In the genomic region with DNA sequence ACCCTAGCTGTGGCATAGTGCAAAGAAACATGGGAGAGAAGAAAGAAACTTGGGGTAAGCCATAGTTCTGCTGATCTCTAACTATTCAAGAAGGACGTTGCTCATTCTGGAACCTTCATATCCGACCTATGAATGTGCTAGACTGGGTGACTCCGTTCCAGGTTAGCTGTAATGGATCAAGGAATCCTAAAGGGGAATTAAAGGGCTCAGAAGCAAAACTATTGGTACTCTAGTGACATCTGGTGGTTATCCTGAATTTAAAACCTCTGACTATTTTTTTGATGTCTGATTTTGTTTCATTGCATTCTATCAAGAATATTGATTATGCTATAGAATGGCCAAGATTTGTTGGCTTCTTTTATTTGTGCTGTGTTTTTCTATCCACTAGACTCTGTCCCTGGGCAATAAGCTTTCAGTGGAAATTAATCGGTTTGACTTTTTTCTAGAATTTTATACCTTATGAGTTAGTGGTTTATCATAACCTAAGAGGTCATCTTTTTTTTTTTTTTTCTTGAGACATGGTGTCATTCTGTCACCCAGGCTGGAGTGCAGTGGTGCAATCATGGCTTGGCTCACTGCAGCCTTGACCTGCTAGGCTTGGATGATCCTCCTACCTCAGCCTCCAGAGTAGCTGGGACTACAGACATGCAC, we compare ENCODE assay signal across 1 cellular context.
A peak's percentile ranks its signal among the peaks of the same experiment; 100 is the strongest.
TF ChIP-seq lines count a peak whose summit lies in the region.

No MANE protein-coding gene starts in this region.

TF ChIP-seq in K562, 482 proteins besides CTCF, POLR2A, EP300 and RAD21 (continues in another document):
- TF ChIP-seq PATZ1 (CRISPR knock-in tag; IDR thresholded peaks at IDR 0.05; ENCODE audit: borderline replicate concordance) (no peak), SP2 (IDR thresholded peaks at IDR 0.05; ENCODE audit: extremely low read depth, low read depth, low read length, poor library complexity, severe bottlenecking) (no peak), PRPF4 (IDR thresholded peaks at IDR 0.05; ENCODE audit: insufficient read depth, low read depth, low read length, poor library complexity, severe bottlenecking) (no peak), ZNF318 (IDR thresholded peaks at IDR 0.05; ENCODE audit: borderline replicate concordance in 1 of 2, low read depth in 1 of 2) (no peak), BRD4 (IDR thresholded peaks at IDR 0.05) (no peak), ILF3 (IDR thresholded peaks at IDR 0.05; ENCODE audit: borderline replicate concordance) (no peak), RFX7 (CRISPR knock-in tag; IDR thresholded peaks at IDR 0.05) (no peak), ZNF431 (CRISPR knock-in tag; IDR thresholded peaks at IDR 0.05) (no peak), FOXA3 (CRISPR knock-in tag; conservative IDR thresholded peaks at IDR 0.05 in 1 of 2, IDR thresholded peaks at IDR 0.05 in 1 of 2) (no peak), ZNF384 (IDR thresholded peaks at IDR 0.05; ENCODE audit: low read depth, low read length) (0 out of 2 replicates have a peak, but pooled peaks have one; percentile 34), POLR3G (IDR thresholded peaks at IDR 0.05; ENCODE audit: extremely low read depth, insufficient read length, insufficient replicate concordance) (no peak), MXI1 (IDR thresholded peaks at IDR 0.05; ENCODE audit: low read depth, low read length) (no peak), E2F1 (CRISPR knock-in tag; IDR thresholded peaks at IDR 0.05) (no peak), ARID3B (CRISPR knock-in tag; IDR thresholded peaks at IDR 0.05; ENCODE audit: borderline replicate concordance) (no peak), TBL1XR1 (IDR thresholded peaks at IDR 0.05; ENCODE audit: low read length in 2 of 2) (no peak), ZNF354B (CRISPR knock-in tag; IDR thresholded peaks at IDR 0.05) (no peak), ZNF121 (CRISPR knock-in tag; conservative IDR thresholded peaks at IDR 0.05) (no peak), RBM25 (IDR thresholded peaks at IDR 0.05; ENCODE audit: low read depth, low read length, severe bottlenecking) (no peak), ARID2 (IDR thresholded peaks at IDR 0.05) (peak; percentile 52; the same call in 1 of the 2 replicates), HDAC8 (tag; IDR thresholded peaks at IDR 0.05) (no peak), SREBF2 (CRISPR knock-in tag; IDR thresholded peaks at IDR 0.05) (no peak), CUX1 (CRISPR knock-in tag; IDR thresholded peaks at IDR 0.05) (peak; percentile 50; the same call in 1 of the 2 replicates), PCBP1 (IDR thresholded peaks at IDR 0.05; ENCODE audit: low read depth, low read length, poor library complexity, severe bottlenecking) (no peak)
- TF ChIP-seq, protein P1, sequence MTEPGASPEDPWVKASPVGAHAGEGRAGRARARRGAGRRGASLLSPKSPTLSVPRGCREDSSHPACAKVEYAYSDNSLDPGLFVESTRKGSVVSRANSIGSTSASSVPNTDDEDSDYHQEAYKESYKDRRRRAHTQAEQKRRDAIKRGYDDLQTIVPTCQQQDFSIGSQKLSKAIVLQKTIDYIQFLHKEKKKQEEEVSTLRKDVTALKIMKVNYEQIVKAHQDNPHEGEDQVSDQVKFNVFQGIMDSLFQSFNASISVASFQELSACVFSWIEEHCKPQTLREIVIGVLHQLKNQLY (CRISPR knock-in tag; conservative IDR thresholded peaks at IDR 0.05): no peak
- TF ChIP-seq, protein P2, sequence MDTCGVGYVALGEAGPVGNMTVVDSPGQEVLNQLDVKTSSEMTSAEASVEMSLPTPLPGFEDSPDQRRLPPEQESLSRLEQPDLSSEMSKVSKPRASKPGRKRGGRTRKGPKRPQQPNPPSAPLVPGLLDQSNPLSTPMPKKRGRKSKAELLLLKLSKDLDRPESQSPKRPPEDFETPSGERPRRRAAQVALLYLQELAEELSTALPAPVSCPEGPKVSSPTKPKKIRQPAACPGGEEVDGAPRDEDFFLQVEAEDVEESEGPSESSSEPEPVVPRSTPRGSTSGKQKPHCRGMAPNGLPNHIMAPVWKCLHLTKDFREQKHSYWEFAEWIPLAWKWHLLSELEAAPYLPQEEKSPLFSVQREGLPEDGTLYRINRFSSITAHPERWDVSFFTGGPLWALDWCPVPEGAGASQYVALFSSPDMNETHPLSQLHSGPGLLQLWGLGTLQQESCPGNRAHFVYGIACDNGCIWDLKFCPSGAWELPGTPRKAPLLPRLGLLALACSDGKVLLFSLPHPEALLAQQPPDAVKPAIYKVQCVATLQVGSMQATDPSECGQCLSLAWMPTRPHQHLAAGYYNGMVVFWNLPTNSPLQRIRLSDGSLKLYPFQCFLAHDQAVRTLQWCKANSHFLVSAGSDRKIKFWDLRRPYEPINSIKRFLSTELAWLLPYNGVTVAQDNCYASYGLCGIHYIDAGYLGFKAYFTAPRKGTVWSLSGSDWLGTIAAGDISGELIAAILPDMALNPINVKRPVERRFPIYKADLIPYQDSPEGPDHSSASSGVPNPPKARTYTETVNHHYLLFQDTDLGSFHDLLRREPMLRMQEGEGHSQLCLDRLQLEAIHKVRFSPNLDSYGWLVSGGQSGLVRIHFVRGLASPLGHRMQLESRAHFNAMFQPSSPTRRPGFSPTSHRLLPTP (IDR thresholded peaks at IDR 0.05; ENCODE audit: borderline replicate concordance, extremely low read depth, insufficient read length): no peak
- TF ChIP-seq, protein P3, sequence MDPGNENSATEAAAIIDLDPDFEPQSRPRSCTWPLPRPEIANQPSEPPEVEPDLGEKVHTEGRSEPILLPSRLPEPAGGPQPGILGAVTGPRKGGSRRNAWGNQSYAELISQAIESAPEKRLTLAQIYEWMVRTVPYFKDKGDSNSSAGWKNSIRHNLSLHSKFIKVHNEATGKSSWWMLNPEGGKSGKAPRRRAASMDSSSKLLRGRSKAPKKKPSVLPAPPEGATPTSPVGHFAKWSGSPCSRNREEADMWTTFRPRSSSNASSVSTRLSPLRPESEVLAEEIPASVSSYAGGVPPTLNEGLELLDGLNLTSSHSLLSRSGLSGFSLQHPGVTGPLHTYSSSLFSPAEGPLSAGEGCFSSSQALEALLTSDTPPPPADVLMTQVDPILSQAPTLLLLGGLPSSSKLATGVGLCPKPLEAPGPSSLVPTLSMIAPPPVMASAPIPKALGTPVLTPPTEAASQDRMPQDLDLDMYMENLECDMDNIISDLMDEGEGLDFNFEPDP (CRISPR knock-in tag; IDR thresholded peaks at IDR 0.05): no peak
